ENCODE assay signal across 1 cellular context in the genomic region with DNA sequence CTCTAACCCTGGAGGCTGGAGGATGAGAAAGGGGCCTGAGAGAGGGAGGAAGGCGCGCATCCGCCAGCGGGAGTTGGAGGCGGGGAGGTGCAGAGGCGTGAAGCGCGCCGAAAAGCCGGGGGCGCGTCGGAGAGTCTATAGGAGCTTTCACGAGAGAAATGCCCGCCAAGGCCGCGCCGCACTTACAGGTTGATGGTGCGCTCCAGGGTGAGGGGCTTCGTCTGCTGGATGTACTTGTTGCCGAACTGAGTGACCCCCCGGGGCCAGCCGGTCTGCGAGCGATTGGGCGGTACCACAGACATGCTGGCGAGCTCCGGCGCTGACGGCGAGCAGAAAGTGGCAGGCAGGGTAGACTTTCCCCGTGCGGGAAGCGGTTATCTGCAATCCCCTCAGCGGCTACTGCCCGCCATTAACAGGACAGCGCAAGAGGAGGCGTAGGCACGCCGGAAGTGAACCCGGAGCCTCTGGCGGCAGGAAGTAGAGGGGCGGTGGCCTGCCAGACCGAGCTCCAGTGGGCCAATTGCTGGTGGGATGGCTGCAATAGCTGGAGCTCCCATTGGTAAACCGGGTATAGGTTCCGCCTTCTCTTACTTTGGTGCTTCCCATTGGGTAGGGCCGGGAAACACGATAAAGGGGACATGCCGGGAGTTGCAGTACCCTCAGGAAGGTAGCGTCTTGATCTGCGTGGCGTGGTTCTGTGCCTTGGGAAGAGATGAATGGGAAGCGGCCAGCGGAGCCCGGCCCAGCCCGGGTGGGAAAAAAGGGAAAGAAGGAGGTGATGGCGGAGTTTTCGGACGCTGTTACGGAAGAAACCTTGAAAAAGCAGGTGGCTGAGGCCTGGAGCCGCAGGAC.
A peak's percentile ranks its signal among the peaks of the same experiment; 100 is the strongest.
TF ChIP-seq lines count a peak whose summit lies in the region.

A gene (minus strand): TSS at position 432 of the 852 bp plus-strand sequence. CDS start 130 bp downstream, at position 302.
A gene (plus strand): TSS at position 654 of the 852 bp plus-strand sequence. CDS start 59 bp downstream, at position 713.

TF ChIP-seq in GM12878, 131 proteins besides CTCF, POLR2A, EP300 and RAD21 (continued from another document and continues in another):
- TF ChIP-seq, protein P1, sequence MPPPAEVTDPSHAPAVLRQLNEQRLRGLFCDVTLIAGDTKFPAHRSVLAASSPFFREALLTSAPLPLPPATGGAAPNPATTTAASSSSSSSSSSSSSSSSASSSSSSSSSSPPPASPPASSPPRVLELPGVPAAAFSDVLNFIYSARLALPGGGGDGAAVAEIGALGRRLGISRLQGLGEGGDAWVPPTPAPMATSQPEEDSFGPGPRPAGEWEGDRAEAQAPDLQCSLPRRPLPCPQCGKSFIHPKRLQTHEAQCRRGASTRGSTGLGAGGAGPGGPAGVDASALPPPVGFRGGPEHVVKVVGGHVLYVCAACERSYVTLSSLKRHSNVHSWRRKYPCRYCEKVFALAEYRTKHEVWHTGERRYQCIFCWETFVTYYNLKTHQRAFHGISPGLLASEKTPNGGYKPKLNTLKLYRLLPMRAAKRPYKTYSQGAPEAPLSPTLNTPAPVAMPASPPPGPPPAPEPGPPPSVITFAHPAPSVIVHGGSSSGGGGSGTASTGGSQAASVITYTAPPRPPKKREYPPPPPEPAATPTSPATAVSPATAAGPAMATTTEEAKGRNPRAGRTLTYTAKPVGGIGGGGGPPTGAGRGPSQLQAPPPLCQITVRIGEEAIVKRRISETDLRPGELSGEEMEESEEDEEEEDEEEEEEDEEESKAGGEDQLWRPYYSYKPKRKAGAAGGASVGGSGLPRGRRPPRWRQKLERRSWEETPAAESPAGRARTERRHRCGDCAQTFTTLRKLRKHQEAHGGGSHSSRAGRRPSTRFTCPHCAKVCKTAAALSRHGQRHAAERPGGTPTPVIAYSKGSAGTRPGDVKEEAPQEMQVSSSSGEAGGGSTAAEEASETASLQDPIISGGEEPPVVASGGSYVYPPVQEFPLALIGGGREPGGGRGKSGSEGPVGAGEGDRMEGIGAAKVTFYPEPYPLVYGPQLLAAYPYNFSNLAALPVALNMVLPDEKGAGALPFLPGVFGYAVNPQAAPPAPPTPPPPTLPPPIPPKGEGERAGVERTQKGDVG (CRISPR knock-in tag; IDR thresholded peaks at IDR 0.05) = no peak
- TF ChIP-seq, protein P2, sequence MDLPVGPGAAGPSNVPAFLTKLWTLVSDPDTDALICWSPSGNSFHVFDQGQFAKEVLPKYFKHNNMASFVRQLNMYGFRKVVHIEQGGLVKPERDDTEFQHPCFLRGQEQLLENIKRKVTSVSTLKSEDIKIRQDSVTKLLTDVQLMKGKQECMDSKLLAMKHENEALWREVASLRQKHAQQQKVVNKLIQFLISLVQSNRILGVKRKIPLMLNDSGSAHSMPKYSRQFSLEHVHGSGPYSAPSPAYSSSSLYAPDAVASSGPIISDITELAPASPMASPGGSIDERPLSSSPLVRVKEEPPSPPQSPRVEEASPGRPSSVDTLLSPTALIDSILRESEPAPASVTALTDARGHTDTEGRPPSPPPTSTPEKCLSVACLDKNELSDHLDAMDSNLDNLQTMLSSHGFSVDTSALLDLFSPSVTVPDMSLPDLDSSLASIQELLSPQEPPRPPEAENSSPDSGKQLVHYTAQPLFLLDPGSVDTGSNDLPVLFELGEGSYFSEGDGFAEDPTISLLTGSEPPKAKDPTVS (IDR thresholded peaks at IDR 0.05; ENCODE audit: low read depth, low read length) = no peak
- TF ChIP-seq, protein P3, sequence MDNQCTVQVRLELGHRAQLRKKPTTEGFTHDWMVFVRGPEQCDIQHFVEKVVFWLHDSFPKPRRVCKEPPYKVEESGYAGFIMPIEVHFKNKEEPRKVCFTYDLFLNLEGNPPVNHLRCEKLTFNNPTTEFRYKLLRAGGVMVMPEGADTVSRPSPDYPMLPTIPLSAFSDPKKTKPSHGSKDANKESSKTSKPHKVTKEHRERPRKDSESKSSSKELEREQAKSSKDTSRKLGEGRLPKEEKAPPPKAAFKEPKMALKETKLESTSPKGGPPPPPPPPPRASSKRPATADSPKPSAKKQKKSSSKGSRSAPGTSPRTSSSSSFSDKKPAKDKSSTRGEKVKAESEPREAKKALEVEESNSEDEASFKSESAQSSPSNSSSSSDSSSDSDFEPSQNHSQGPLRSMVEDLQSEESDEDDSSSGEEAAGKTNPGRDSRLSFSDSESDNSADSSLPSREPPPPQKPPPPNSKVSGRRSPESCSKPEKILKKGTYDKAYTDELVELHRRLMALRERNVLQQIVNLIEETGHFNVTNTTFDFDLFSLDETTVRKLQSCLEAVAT (IDR thresholded peaks at IDR 0.05) = peak; percentile 69; the same call in 1 of the 2 replicates
- peak in 1 of 2 experiments; percentile 40; a peak in 1 of 3 replicates for TF ChIP-seq EGR1 (IDR thresholded peaks at IDR 0.05; ENCODE audit: borderline replicate concordance in 1 of 2, low read depth in 2 of 2, low read length in 2 of 2)
- TF ChIP-seq HDAC6 (IDR thresholded peaks at IDR 0.05; ENCODE audit: unreplicated experiment) = no peak
- TF ChIP-seq BHLHE40 (IDR thresholded peaks at IDR 0.05; ENCODE audit: borderline replicate concordance in 1 of 2, low read depth in 2 of 2, low read length in 1 of 2) = 0 out of 4 replicates have a peak, but pooled peaks of 1 of the 2 experiments have one; percentile 7
- TF ChIP-seq NRF1 (conservative IDR thresholded peaks at IDR 0.05; ENCODE audit: low read depth, low read length) = no peak; the same call in 1 of the 2 replicates
- no peak for TF ChIP-seq ZNF622 (IDR thresholded peaks at IDR 0.05)
- TF ChIP-seq ZZZ3 (IDR thresholded peaks at IDR 0.05; ENCODE audit: control insufficient read depth, insufficient read length, low read depth) = no peak
- TF ChIP-seq, protein P4, sequence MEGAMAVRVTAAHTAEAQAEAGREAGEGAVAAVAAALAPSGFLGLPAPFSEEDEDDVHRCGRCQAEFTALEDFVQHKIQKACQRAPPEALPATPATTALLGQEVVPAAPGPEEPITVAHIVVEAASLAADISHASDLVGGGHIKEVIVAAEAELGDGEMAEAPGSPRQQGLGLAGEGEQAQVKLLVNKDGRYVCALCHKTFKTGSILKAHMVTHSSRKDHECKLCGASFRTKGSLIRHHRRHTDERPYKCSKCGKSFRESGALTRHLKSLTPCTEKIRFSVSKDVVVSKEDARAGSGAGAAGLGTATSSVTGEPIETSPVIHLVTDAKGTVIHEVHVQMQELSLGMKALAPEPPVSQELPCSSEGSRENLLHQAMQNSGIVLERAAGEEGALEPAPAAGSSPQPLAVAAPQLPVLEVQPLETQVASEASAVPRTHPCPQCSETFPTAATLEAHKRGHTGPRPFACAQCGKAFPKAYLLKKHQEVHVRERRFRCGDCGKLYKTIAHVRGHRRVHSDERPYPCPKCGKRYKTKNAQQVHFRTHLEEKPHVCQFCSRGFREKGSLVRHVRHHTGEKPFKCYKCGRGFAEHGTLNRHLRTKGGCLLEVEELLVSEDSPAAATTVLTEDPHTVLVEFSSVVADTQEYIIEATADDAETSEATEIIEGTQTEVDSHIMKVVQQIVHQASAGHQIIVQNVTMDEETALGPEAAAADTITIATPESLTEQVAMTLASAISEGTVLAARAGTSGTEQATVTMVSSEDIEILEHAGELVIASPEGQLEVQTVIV (IDR thresholded peaks at IDR 0.05; ENCODE audit: borderline replicate concordance, partially characterized antibody) = peak; percentile 51
- TF ChIP-seq MYC (IDR thresholded peaks at IDR 0.05; ENCODE audit: insufficient read depth, insufficient read length, insufficient replicate concordance, low read length, severe bottlenecking) = no peak
- peak; percentile 59 for TF ChIP-seq MXI1 (IDR thresholded peaks at IDR 0.05; ENCODE audit: low read depth, low read length)
- TF ChIP-seq MEF2B (IDR thresholded peaks at IDR 0.05; ENCODE audit: partially characterized antibody, poor library complexity, severe bottlenecking) = no peak
- TF ChIP-seq, protein P5, sequence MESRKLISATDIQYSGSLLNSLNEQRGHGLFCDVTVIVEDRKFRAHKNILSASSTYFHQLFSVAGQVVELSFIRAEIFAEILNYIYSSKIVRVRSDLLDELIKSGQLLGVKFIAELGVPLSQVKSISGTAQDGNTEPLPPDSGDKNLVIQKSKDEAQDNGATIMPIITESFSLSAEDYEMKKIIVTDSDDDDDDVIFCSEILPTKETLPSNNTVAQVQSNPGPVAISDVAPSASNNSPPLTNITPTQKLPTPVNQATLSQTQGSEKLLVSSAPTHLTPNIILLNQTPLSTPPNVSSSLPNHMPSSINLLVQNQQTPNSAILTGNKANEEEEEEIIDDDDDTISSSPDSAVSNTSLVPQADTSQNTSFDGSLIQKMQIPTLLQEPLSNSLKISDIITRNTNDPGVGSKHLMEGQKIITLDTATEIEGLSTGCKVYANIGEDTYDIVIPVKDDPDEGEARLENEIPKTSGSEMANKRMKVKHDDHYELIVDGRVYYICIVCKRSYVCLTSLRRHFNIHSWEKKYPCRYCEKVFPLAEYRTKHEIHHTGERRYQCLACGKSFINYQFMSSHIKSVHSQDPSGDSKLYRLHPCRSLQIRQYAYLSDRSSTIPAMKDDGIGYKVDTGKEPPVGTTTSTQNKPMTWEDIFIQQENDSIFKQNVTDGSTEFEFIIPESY (IDR thresholded peaks at IDR 0.05) = no peak
- no peak for TF ChIP-seq ZNF217 (IDR thresholded peaks at IDR 0.05)
- peak; percentile 65; the same call in 1 of the 2 replicates for TF ChIP-seq DPF2 (IDR thresholded peaks at IDR 0.05)
- TF ChIP-seq ZNF384 (IDR thresholded peaks at IDR 0.05; ENCODE audit: borderline replicate concordance, low read depth, low read length) = no peak
- TF ChIP-seq FOXK2 (IDR thresholded peaks at IDR 0.05) = peak; percentile 51; the same call in 1 of the 2 replicates
- TF ChIP-seq RELA (IDR thresholded peaks at IDR 0.05; ENCODE audit: borderline replicate concordance, partially characterized antibody) = peak; percentile 20
- TF ChIP-seq, protein P6, sequence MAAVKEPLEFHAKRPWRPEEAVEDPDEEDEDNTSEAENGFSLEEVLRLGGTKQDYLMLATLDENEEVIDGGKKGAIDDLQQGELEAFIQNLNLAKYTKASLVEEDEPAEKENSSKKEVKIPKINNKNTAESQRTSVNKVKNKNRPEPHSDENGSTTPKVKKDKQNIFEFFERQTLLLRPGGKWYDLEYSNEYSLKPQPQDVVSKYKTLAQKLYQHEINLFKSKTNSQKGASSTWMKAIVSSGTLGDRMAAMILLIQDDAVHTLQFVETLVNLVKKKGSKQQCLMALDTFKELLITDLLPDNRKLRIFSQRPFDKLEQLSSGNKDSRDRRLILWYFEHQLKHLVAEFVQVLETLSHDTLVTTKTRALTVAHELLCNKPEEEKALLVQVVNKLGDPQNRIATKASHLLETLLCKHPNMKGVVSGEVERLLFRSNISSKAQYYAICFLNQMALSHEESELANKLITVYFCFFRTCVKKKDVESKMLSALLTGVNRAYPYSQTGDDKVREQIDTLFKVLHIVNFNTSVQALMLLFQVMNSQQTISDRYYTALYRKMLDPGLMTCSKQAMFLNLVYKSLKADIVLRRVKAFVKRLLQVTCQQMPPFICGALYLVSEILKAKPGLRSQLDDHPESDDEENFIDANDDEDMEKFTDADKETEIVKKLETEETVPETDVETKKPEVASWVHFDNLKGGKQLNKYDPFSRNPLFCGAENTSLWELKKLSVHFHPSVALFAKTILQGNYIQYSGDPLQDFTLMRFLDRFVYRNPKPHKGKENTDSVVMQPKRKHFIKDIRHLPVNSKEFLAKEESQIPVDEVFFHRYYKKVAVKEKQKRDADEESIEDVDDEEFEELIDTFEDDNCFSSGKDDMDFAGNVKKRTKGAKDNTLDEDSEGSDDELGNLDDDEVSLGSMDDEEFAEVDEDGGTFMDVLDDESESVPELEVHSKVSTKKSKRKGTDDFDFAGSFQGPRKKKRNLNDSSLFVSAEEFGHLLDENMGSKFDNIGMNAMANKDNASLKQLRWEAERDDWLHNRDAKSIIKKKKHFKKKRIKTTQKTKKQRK (IDR thresholded peaks at IDR 0.05; ENCODE audit: low read depth, low read length) = peak; percentile 86
- TF ChIP-seq, protein P7, sequence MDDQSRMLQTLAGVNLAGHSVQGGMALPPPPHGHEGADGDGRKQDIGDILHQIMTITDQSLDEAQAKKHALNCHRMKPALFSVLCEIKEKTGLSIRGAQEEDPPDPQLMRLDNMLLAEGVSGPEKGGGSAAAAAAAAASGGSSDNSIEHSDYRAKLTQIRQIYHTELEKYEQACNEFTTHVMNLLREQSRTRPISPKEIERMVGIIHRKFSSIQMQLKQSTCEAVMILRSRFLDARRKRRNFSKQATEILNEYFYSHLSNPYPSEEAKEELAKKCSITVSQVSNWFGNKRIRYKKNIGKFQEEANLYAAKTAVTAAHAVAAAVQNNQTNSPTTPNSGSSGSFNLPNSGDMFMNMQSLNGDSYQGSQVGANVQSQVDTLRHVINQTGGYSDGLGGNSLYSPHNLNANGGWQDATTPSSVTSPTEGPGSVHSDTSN (IDR thresholded peaks at IDR 0.05; ENCODE audit: insufficient replicate concordance, low read depth, low read length) = no peak
- TF ChIP-seq, protein P8, sequence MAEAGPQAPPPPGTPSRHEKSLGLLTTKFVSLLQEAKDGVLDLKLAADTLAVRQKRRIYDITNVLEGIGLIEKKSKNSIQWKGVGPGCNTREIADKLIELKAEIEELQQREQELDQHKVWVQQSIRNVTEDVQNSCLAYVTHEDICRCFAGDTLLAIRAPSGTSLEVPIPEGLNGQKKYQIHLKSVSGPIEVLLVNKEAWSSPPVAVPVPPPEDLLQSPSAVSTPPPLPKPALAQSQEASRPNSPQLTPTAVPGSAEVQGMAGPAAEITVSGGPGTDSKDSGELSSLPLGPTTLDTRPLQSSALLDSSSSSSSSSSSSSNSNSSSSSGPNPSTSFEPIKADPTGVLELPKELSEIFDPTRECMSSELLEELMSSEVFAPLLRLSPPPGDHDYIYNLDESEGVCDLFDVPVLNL (IDR thresholded peaks at IDR 0.05; ENCODE audit: low read depth, low read length) = no peak
- TF ChIP-seq MTA2 (IDR thresholded peaks at IDR 0.05; ENCODE audit: low read depth) = 0 out of 2 replicates have a peak, but pooled peaks have one; percentile 27
- 0 out of 2 replicates have a peak, but pooled peaks have one; percentile 36 for TF ChIP-seq RFX5 (IDR thresholded peaks at IDR 0.05; ENCODE audit: low read depth, low read length)
- TF ChIP-seq ASH2L (IDR thresholded peaks at IDR 0.05; ENCODE audit: borderline replicate concordance, low read depth) = 0 out of 2 replicates have a peak, but pooled peaks have one; percentile 60
- peak; percentile 16 for TF ChIP-seq SIN3A (IDR thresholded peaks at IDR 0.05; ENCODE audit: low read depth, low read length)
- TF ChIP-seq, protein P9, sequence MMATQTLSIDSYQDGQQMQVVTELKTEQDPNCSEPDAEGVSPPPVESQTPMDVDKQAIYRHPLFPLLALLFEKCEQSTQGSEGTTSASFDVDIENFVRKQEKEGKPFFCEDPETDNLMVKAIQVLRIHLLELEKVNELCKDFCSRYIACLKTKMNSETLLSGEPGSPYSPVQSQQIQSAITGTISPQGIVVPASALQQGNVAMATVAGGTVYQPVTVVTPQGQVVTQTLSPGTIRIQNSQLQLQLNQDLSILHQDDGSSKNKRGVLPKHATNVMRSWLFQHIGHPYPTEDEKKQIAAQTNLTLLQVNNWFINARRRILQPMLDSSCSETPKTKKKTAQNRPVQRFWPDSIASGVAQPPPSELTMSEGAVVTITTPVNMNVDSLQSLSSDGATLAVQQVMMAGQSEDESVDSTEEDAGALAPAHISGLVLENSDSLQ (IDR thresholded peaks at IDR 0.05) = peak; percentile 86
- TF ChIP-seq LARP7 (IDR thresholded peaks at IDR 0.05) = peak; percentile 75
- peak; percentile 3; the same call in 1 of the 2 replicates for TF ChIP-seq TCF12 (IDR thresholded peaks at IDR 0.05; ENCODE audit: low read depth, low read length)
- no peak for TF ChIP-seq HDAC2 (IDR thresholded peaks at IDR 0.05)
